14 cellular contexts compared by ENCODE assay signal in genomic region chr12:3186546-3187237, GRCh38.
A peak's percentile ranks its signal among the peaks of the same experiment; 100 is the strongest.
DNase-seq lines count a peak whose midpoint lies in the region; ATAC-seq, FAIRE-seq and TF ChIP-seq lines count a peak whose summit lies in the region.
"Had no signal": no experiment of that assay in that cellular context is flagged by ENCODE, and none has a peak within 500 bp of the region (broad histone marks: within the 10 kb centered on the region; RNA-seq: fewer than 3 reads in every experiment).

No MANE protein-coding gene starts in this region.

- peak; percentile 32 for FAIRE-seq in bronchial epithelial cell (lab: Jason Lieb, UNC)
- FAIRE-seq: H54 had no signal

- TF ChIP-seq CTCF in bronchial epithelial cell (IDR thresholded peaks at IDR 0.05; ENCODE audit: insufficient read depth, low read length, severe bottlenecking) (no peak), suprapubic skin (IDR thresholded peaks at IDR 0.05) (no peak), tibial nerve (IDR thresholded peaks at IDR 0.05) (no peak)

- H3K27me3 ChIP-seq in BLaER1 treated with 17β-estradiol and CSF1 and Interleukin-3, amounts not matched to agents 10 nM and 100 nM, result 0 out of 22 replicates have a peak, but pooled peaks cover 0 to 10% (median 0%) of the 10 kb centered on the region in 11 experiments
- H3K27me3 ChIP-seq in bronchial epithelial cell (ENCODE audit: control insufficient read depth, insufficient read depth, low read length) (no peaks in the 10 kb centered on the region), suprapubic skin (no peaks in the 10 kb centered on the region), tibial nerve (no peaks in the 10 kb centered on the region)

- no peak overlapping the region for H3K4me3 ChIP-seq in BLaER1 treated with 17β-estradiol and CSF1 and Interleukin-3, amounts not matched to agents 10 nM and 100 nM
- H3K4me3 ChIP-seq in bronchial epithelial cell (ENCODE audit: low read depth, low read length) (no peak overlapping the region), suprapubic skin (no peak overlapping the region), tibial nerve (no peak overlapping the region)

- peak overlapping the region in 1 of 11 experiments; percentile 8; a peak in 1 of 22 replicates for H3K9ac ChIP-seq in BLaER1 treated with 17β-estradiol and CSF1 and Interleukin-3, amounts not matched to agents 10 nM and 100 nM

- H3K4me2 ChIP-seq in BLaER1 treated with 17β-estradiol and CSF1 and Interleukin-3, amounts not matched to agents 10 nM and 100 nM, result peak overlapping the region in 9 of 11 experiments; percentile 24 to 74 (median 52); a peak in 16 of 22 replicates

- TF ChIP-seq EP300 in suprapubic skin (IDR thresholded peaks at IDR 0.05) (no peak), tibial nerve (IDR thresholded peaks at IDR 0.05) (no peak)

- ATAC-seq in GM18511 (IDR thresholded peaks at IDR 0.05; ENCODE audit: unreplicated experiment) (peak; percentile 73), HG02870 (IDR thresholded peaks at IDR 0.05; ENCODE audit: unreplicated experiment) (peak; percentile 68), left lobe of liver (no peak)
- ATAC-seq: activated CD8-positive, alpha-beta memory T cell treated with anti-CD3 and anti-CD28 coated beads, Interleukin-2, amount 10 ng/mL, durations not matched to agents 7 days and 5 days had no signal

- H3K9me3 ChIP-seq in BLaER1 treated with 17β-estradiol and CSF1 and Interleukin-3, amounts not matched to agents 10 nM and 100 nM (replicated peaks in 1 of 11), result no peaks in the 10 kb centered on the region
- H3K9me3 ChIP-seq in suprapubic skin, result no peaks in the 10 kb centered on the region
- no peaks in the 10 kb centered on the region for H3K9me3 ChIP-seq in tibial nerve

- H3K27ac ChIP-seq in BLaER1 treated with 17β-estradiol and CSF1 and Interleukin-3, amounts not matched to agents 10 nM and 100 nM, result no peak overlapping the region
- H3K27ac ChIP-seq in suprapubic skin (no peak overlapping the region), tibial nerve (no peak overlapping the region)
- H3K27ac ChIP-seq: C4-2B had no signal

- peaks cover 0 to 81% (median 29%) of the 10 kb centered on the region in 11 experiments; a peak in 11 of 22 replicates for H4K20me1 ChIP-seq in BLaER1 treated with 17β-estradiol and CSF1 and Interleukin-3, amounts not matched to agents 10 nM and 100 nM

- H3K4me1 ChIP-seq in BLaER1 treated with 17β-estradiol and CSF1 and Interleukin-3, amounts not matched to agents 10 nM and 100 nM, result peaks cover 0 to 57% (median 43%) of the 10 kb centered on the region in 10 experiments; a peak in 16 of 20 replicates
- H3K4me1 ChIP-seq in suprapubic skin (peaks cover 9% of the 10 kb centered on the region), tibial nerve (peaks cover 0 to 13% (median 4%) of the 10 kb centered on the region in 4 donors)

- WGBS in suprapubic skin, result 68% methylated on average over 6 of the region's 6 CpGs
- 71 to 75% methylated on average over 6 of the region's 6 CpGs for WGBS in tibial nerve, 2 donors

- DNase-seq in bronchial epithelial cell (ENCODE audit: low read depth) (no peak), left lobe of liver (ENCODE audit: low spot score) (no peak), suprapubic skin (ENCODE audit: low spot score in 2 of 2) (no peak), NCI-H1048 (lab: John Stamatoyannopoulos, UW) (no peak), tibial nerve (ENCODE audit: low spot score in 2 of 2) (no peak)
- DNase-seq: activated CD8-positive, alpha-beta memory T cell treated with anti-CD3 and anti-CD28 coated beads, Interleukin-2, amount 10 ng/mL, durations not matched to agents 7 days and 5 days; dermis blood vessel endothelial cell; NCI-H526 treated with DMSO at 0.1 percent for 48 hours; SHP77 treated with DMSO at 0.1 percent for 48 hours had no signal

- H3K36me3 ChIP-seq in BLaER1 treated with 17β-estradiol and CSF1 and Interleukin-3, amounts not matched to agents 10 nM and 100 nM, result no peaks in the 10 kb centered on the region
- H3K36me3 ChIP-seq in bronchial epithelial cell (ENCODE audit: control insufficient read depth, insufficient read depth, low read length) (no peaks in the 10 kb centered on the region), suprapubic skin (no peaks in the 10 kb centered on the region), tibial nerve (no peaks in the 10 kb centered on the region)

- TF ChIP-seq POLR2A in suprapubic skin (IDR thresholded peaks at IDR 0.05), result no peak
- no peak for TF ChIP-seq POLR2A in tibial nerve (IDR thresholded peaks at IDR 0.05)
